Comparison of ENCODE assay signal across 25 cellular contexts in the genomic region with DNA sequence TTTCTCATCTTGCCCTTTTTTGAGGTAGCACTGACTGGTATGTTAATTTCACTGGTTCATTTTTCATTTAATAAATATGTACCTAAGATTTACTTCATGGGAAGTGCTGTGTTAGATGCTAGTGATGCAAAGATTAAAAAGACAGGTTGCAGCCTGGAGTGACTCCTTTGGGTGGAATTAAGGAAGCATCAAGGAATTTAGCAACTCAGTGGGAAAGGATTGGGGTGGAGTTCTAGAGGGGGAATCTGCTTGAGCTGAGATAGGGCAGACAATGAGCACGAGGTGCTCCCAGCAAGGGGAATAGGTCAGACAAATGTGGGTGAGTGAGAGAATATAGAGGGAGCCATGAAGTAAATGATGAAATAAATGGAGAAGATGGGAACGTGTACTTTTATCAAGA. TPM values are rescaled to one million over a fixed set of nuclear protein-coding genes. Genes with fewer than 3 reads are reported as not detected.
"Had no signal": no experiment of that assay in that cellular context is flagged by ENCODE, and none has a peak within 500 bp of the region (broad histone marks: within the 10 kb centered on the region; RNA-seq: fewer than 3 reads in every experiment).

No MANE protein-coding gene starts in this region.

- H3K27ac ChIP-seq: left ventricle myocardium inferior, ovary, right atrium auricular region, right lobe of liver, skin epidermis, testis, thyroid gland, transverse colon, upper lobe of left lung, vagina had no signal

- DNase-seq: immature natural killer cell; kidney; left ventricle myocardium inferior; mucosa of descending colon; naive thymus-derived CD4-positive, alpha-beta T cell; ovary; right lobe of liver; stimulated activated CD4-positive, alpha-beta T cell treated with anti-CD3 and anti-CD28 coated beads, Interleukin-12 subunit alpha, Interleukin-12 subunit beta, amount 100 ng/mL, for 4 hours; stimulated activated CD4-positive, alpha-beta T cell treated with anti-CD3 and anti-CD28 coated beads, Interleukin-15, amount 100 ng/mL, for 24 hours; stimulated activated CD4-positive, alpha-beta T cell treated with anti-CD3 and anti-CD28 coated beads, Interleukin-2, amount 100 ng/mL, for 24 hours; stimulated activated CD4-positive, alpha-beta T cell treated with anti-CD3 and anti-CD28 coated beads, Interleukin-4, amount 100 ng/mL, for 1 hour; stimulated activated CD8-positive, alpha-beta memory T cell treated with anti-CD3 and anti-CD28 coated beads, Interleukin-4, amount 100 ng/mL, for 48 hours; stimulated activated naive CD4-positive, alpha-beta T cell treated with Interleukin-2 at 50 U/mL for 16 hours; stimulated activated naive CD8-positive, alpha-beta T cell treated with anti-CD3 and anti-CD28 coated beads, Interleukin-15, amount 100 ng/mL, for 72 hours; substantia nigra; testis; thyroid gland; transverse colon; upper lobe of left lung had no signal

- ATAC-seq: mucosa of descending colon; naive thymus-derived CD4-positive, alpha-beta T cell; natural killer cell treated with Interleukin-12 subunit alpha and Interleukin-12 subunit beta and Interleukin-15 and Interleukin-18, amount 100 ng/mL, for 72 hours; right lobe of liver; stimulated activated naive CD8-positive, alpha-beta T cell treated with anti-CD3 and anti-CD28 coated beads, Interleukin-15, amount 100 ng/mL, for 72 hours had no signal

- H3K9me3 ChIP-seq: left ventricle myocardium inferior, mucosa of descending colon, ovary, right atrium auricular region, right lobe of liver, testis, thyroid gland, transverse colon, upper lobe of left lung, vagina had no signal

- H3K4me3 ChIP-seq: left ventricle myocardium inferior, lung, mucosa of descending colon, ovary, right atrium auricular region, right lobe of liver, skin epidermis, testis, thyroid gland, transverse colon, upper lobe of left lung, vagina had no signal

- H3K36me3 ChIP-seq: left ventricle myocardium inferior, ovary, right atrium auricular region, right lobe of liver, thyroid gland, transverse colon, upper lobe of left lung, vagina had no signal

- H3K4me1 ChIP-seq: left ventricle myocardium inferior, right atrium auricular region, right lobe of liver, testis, thyroid gland, transverse colon, upper lobe of left lung, vagina had no signal

- H3K27me3 ChIP-seq: ovary, right atrium auricular region, right lobe of liver, testis, thyroid gland, transverse colon, upper lobe of left lung, vagina had no signal

RNA-seq across cellular contexts. Expression of a gene that starts 57.0 kb away (rescaled TPM):
- total RNA-seq: mesenteric fat pad; naive thymus-derived CD4-positive, alpha-beta T cell; natural killer cell treated with Interleukin-12 subunit alpha and Interleukin-12 subunit beta and Interleukin-15 and Interleukin-18, amount 100 ng/mL, for 72 hours had no signal
- polyA plus RNA-seq: naive thymus-derived CD4-positive, alpha-beta T cell had no signal
